25 cellular contexts compared by ENCODE assay signal in the genomic region with DNA sequence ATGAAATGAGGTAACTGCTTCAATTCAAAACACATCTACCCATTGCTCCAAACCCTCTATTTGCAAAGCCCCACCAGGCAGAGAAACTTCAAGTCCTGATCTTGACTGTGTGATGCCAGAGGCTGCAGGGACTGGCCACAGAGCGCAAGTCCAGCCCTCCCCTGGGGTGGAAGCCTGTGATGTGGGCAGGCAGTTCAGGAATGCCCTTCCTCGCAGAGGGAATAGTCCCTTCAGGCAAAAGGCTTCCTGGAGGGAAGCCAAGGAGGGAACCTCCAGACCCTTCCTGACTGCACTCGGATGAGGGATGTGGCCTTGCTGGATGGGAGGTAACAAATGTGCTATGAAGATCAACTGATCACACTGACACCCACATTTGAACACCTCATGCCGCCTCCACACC.
DNase-seq lines count a peak whose midpoint lies in the region; ATAC-seq lines count a peak whose summit lies in the region.
"Had no signal": no experiment of that assay in that cellular context is flagged by ENCODE, and none has a peak within 500 bp of the region (broad histone marks: within the 10 kb centered on the region; RNA-seq: fewer than 3 reads in every experiment).

No MANE protein-coding gene starts in this region.

- no peak overlapping the region for H3K4me3 ChIP-seq in trophoblast cell (ENCODE audit: low read depth, low read length)
- H3K4me3 ChIP-seq: BLaER1, GM23248, HAP-1, MG63 had no signal

- H4K12ac ChIP-seq in trophoblast cell (ENCODE audit: low read depth, low read length), result no peak overlapping the region

- H2BK120ac ChIP-seq in trophoblast cell (ENCODE audit: insufficient read depth, low read length, poor library complexity), result no peak overlapping the region

- no peak for ATAC-seq in HG03565 (IDR thresholded peaks at IDR 0.05; ENCODE audit: unreplicated experiment)
- ATAC-seq: Right ventricle myocardium inferior had no signal

- no peak overlapping the region for H2AFZ ChIP-seq in trophoblast cell (ENCODE audit: insufficient read depth, low read length, poor library complexity)
- H2AFZ ChIP-seq: GM23248 had no signal

- WGBS in trophoblast cell (ENCODE audit: extremely low coverage, insufficient coverage, insufficient read length), result no CpG with 5 or more reads among the region's 4 CpGs

- DNase-seq in ELF-1 (ENCODE audit: low read depth, low spot score) (peak; percentile 84), NCI-H226 (peak; percentile 29), astrocyte of the hippocampus (ENCODE audit: low read depth, low spot score) (peak; percentile 67), trophoblast cell (peak; percentile 15 to 50), COLO668 (lab: John Stamatoyannopoulos, UW; ENCODE audit: unreplicated experiment) (no peak), NCI-H2029 (lab: John Stamatoyannopoulos, UW) (no peak)
- no peak for DNase-seq in stimulated activated CD4-positive, alpha-beta T cell treated with anti-CD3 and anti-CD28 coated beads, Interleukin-12 subunit alpha, Interleukin-12 subunit beta, amount 100 ng/mL, for 4 hours
- DNase-seq: Caco-2; CD4-positive, alpha-beta T cell; DMS 273 treated with DMSO at 0.1 percent for 48 hours; DMS79 treated with DMSO at 0.1 percent for 48 hours; GDM1; GM23248; Kasumi-1; MG63; NCI-H1092; NCI-H1436; NCI-H187 treated with DMSO at 0.1 percent for 48 hours; NCI-H510A treated with DMSO at 0.1 percent for 48 hours; NCI-H82; SW 1271 had no signal

- H3K23ac ChIP-seq in trophoblast cell (ENCODE audit: low read length), result no peak overlapping the region

- H3K79me2 ChIP-seq in trophoblast cell (ENCODE audit: control insufficient read depth, insufficient read depth, low read length, poor library complexity), result no peaks in the 10 kb centered on the region

- H2BK12ac ChIP-seq in trophoblast cell (ENCODE audit: low read length), result no peak overlapping the region

- no peaks in the 10 kb centered on the region for H3K27me3 ChIP-seq in trophoblast cell (ENCODE audit: insufficient read depth, low read length)
- H3K27me3 ChIP-seq: BLaER1, MG63 had no signal

- peaks cover 10 to 20% of the 10 kb centered on the region in 2 experiments for H3K4me1 ChIP-seq in trophoblast cell (ENCODE audit: control insufficient read depth in 1 of 2, insufficient read depth in 2 of 2, low read length in 2 of 2)
- H3K4me1 ChIP-seq: BLaER1, HAP-1 had no signal

- no peaks in the 10 kb centered on the region for H3K79me1 ChIP-seq in trophoblast cell (ENCODE audit: low read length)

- no peak overlapping the region for H4K8ac ChIP-seq in trophoblast cell (ENCODE audit: low read depth, low read length)

- H3K27ac ChIP-seq in trophoblast cell (ENCODE audit: low read depth, low read length), result no peak overlapping the region
- H3K27ac ChIP-seq: BLaER1, GM23248 had no signal

- H3K9ac ChIP-seq in trophoblast cell (ENCODE audit: low read length), result no peak overlapping the region
- H3K9ac ChIP-seq: BLaER1, GM23248 had no signal

- no peak overlapping the region for H2AK5ac ChIP-seq in trophoblast cell (ENCODE audit: low read length)

- H4K91ac ChIP-seq in trophoblast cell (ENCODE audit: low read depth, low read length), result no peak overlapping the region

- no peaks in the 10 kb centered on the region for H3K9me3 ChIP-seq in trophoblast cell (ENCODE audit: insufficient read depth, low read depth, low read length)
- H3K9me3 ChIP-seq: BLaER1, Caco-2, HAP-1 had no signal

- H2BK5ac ChIP-seq in trophoblast cell (ENCODE audit: low read depth, low read length, poor library complexity), result no peak overlapping the region

- no peak overlapping the region for H3K4ac ChIP-seq in trophoblast cell (ENCODE audit: low read depth, low read length)

- H3K14ac ChIP-seq in trophoblast cell (ENCODE audit: low read length), result no peak overlapping the region

- H3K18ac ChIP-seq in trophoblast cell (ENCODE audit: low read length), result no peak overlapping the region

- no peak overlapping the region for H3K4me2 ChIP-seq in trophoblast cell (ENCODE audit: low read length)
- H3K4me2 ChIP-seq: BLaER1 had no signal

- no peaks in the 10 kb centered on the region for H3K36me3 ChIP-seq in trophoblast cell (ENCODE audit: control insufficient read depth in 1 of 2, insufficient read depth in 2 of 2, low read length in 2 of 2)
- H3K36me3 ChIP-seq: BLaER1, HAP-1, MG63 had no signal

Comparison
In these comparisons a context has a peak if more than half of its experiments do, and no peak if none do; other contexts are left out.
1. DNase-seq: peak in ELF-1 (single experiment), NCI-H226 (single experiment), astrocyte of the hippocampus (single experiment) and trophoblast cell (2 of 2); none in COLO668 (single experiment), stimulated activated CD4-positive, alpha-beta T cell treated with anti-CD3 and anti-CD28 coated beads, Interleukin-12 subunit alpha, Interleukin-12 subunit beta, amount 100 ng/mL, for 4 hours (single experiment) and NCI-H2029 (single experiment).